35 cellular contexts compared by ENCODE assay signal in the genomic region with DNA sequence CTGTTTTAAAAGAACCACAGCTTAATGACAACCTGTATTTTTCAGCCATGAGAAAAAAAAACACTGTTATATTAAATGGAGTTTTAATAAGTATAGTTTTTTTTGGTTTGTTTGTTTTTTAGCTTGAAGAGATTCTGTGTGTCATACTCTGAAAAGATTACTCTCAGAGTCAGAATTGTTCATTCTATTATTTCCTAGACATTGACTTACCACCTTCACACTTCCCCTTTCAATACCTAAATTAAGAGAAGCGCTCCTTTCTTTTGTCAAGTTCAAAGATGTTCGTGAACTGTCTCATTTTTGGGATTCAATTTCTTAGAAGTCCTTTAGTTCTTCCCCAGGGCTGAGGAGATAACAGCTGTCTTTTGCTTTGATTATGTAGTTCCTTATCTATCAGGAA.
"Had no signal": no experiment of that assay in that cellular context is flagged by ENCODE, and none has a peak within 500 bp of the region (broad histone marks: within the 10 kb centered on the region; RNA-seq: fewer than 3 reads in every experiment).

No MANE protein-coding gene starts in this region.

- H2AFZ ChIP-seq: PC-9 had no signal

- DNase-seq: Karpas-422, MM.1S, MV-4-11, NCI-H1092 treated with DMSO at 0.1 percent for 48 hours, NCI-H1105 treated with DMSO at 0.1 percent for 48 hours, NCI-H1417, NCI-H1436, NCI-H146, NCI-H1694, NCI-H187, NCI-H1930, NCI-H2029 treated with DMSO at 0.1 percent for 48 hours, NCI-H2081 treated with DMSO at 0.1 percent for 48 hours, NCI-H2107, NCI-H2171, NCI-H226, NCI-H446 treated with DMSO at 0.1 percent for 48 hours, NCI-H510A, NCI-H524, NCI-H526, NCI-H69, NCI-H748 treated with DMSO at 0.1 percent for 48 hours, NCI-H82, PC-9, SHP77, SIG-M5, SJCRH30, T-cell, T-helper 17 cell had no signal

- H3K4me2 ChIP-seq: PC-9 had no signal

- H3K27me3 ChIP-seq: SJCRH30 had no signal

- H3K4me3 ChIP-seq: PC-9, SJCRH30, SK-N-MC had no signal

- H3K9me3 ChIP-seq: SJCRH30 had no signal

- ATAC-seq: Panc1, Right ventricle myocardium inferior, SK-N-SH treated with all-trans-retinoic acid at 6 μM for 48 hours, T-cell, T-helper 17 cell had no signal

- H3K4me1 ChIP-seq: SJCRH30 had no signal

- H3K27ac ChIP-seq: PC-9, RWPE1, SJCRH30, SK-N-MC had no signal

- H3K36me3 ChIP-seq: SJCRH30 had no signal

- FAIRE-seq: RCC 7860 had no signal
